Comparison of ENCODE assay signal across 8 cellular contexts in the genomic region with DNA sequence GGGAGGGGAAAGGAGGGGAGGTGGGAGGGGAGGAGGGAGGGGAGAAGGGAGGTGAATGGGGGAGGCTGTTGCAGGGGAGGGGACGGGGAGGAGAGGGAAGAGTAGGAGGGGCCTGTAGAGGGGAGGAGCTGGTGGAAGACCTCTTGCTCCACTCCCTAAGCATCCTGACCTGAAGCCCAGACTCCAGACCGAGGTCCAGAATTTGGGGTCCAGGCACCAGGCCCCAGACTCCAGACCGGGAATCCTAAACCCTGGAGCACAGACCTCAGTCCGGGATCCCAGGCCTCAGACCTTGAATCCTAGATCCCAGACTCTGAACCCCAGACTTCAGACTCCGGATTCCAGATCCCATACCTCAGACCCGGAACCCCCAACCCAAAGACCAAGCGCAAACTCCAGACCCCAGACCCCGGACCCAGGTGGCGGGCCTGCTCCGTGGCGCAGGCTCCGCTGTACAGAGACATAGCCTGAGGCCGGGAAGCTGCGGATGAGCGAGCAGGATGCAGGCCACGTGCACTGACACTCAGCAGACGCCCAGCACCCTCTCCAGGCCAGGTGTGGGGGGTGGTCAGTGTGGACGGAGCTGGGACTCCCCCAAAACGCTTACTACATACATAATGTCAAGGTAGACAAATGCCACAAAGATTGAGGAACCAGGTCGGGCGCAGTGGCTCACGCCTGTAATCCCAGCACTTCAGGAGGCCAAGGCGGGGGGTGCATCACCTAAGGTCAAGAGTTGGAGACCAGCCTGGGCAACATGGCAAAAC. TPM values are rescaled to one million over a fixed set of nuclear protein-coding genes. Genes with fewer than 3 reads are reported as not detected.
DNase-seq lines count a peak whose midpoint lies in the region; ATAC-seq, FAIRE-seq and TF ChIP-seq lines count a peak whose summit lies in the region.

No MANE protein-coding gene starts in this region.

- peaks cover 12% of the 10 kb centered on the region for H3K36me3 Mint-ChIP-seq in memory B cell

- no peak overlapping the region for H2AFZ ChIP-seq in H1 (ENCODE audit: low read length)

- peak; percentile 63 for DNase-seq in AG04450 (ENCODE audit: low read depth, low spot score)
- peak; percentile 54 for DNase-seq in GM18507 (ENCODE audit: extremely low spot score, insufficient read length, low read depth)
- peak; percentile 38 for DNase-seq in NCI-H345 treated with DMSO at 0.1 percent for 48 hours (lab: John Stamatoyannopoulos, UW; ENCODE audit: unreplicated experiment)
- peak; percentile 46 for DNase-seq in activated CD4-positive, alpha-beta T cell treated with anti-CD3 and anti-CD28 coated beads, Interleukin-2, amount 50 U/mL, for 1 hour
- DNase-seq in H1 (ENCODE audit: low read depth in 1 of 2, low spot score in 2 of 2), result no peak
- DNase-seq in memory B cell (ENCODE audit: low spot score in 2 of 2), result no peak
- peak; percentile 69 for DNase-seq in stimulated activated naive CD8-positive, alpha-beta T cell treated with anti-CD3 and anti-CD28 coated beads, Interleukin-15, Interleukin-2, amounts not matched to agents 100 U/mL and 50 U/mL, for 24 hours

- no peak overlapping the region for H3K9ac ChIP-seq in H1 (replicated peaks in 1 of 4; ENCODE audit: extremely low read depth in 1 of 4, low read depth in 3 of 4, low read length in 3 of 4)

- H3K4ac ChIP-seq in H1 (replicated peaks; ENCODE audit: insufficient read length, low read depth, low read length), result no peak overlapping the region

- H3K79me2 ChIP-seq in H1 (ENCODE audit: control insufficient read depth in 1 of 2, insufficient read depth in 2 of 2, low read length in 2 of 2), result no peaks in the 10 kb centered on the region; a peak in 1 of 4 replicates

- H4K8ac ChIP-seq in H1 (ENCODE audit: extremely low read depth, insufficient read depth, low read length), result peak overlapping the region; percentile 73; the same call in 1 of the 2 replicates

- H3K56ac ChIP-seq in H1 (replicated peaks; ENCODE audit: insufficient read length, low read depth, low read length), result no peak overlapping the region

- H3K27me3 ChIP-seq in AG04450 (ENCODE audit: control insufficient read depth, insufficient read depth, low read length), result no peaks in the 10 kb centered on the region
- no peaks in the 10 kb centered on the region for H3K27me3 ChIP-seq in H1 (replicated peaks in 1 of 4; ENCODE audit: control insufficient read depth in 3 of 4, extremely low read depth in 1 of 4, insufficient read depth in 3 of 4, low read length in 3 of 4)

- H2BK15ac ChIP-seq in H1 (ENCODE audit: low read length), result no peak overlapping the region

- H3K4me1 Mint-ChIP-seq in memory B cell, result peaks cover 25% of the 10 kb centered on the region

- 92% methylated on average over 20 of the region's 23 CpGs; no CpG with 5 or more reads in 1 of the 2 experiments for WGBS in H1 (ENCODE audit: extremely low coverage in 1 of 2, insufficient coverage in 1 of 2, insufficient read length in 1 of 2, insufficient replicate concordance in 2 of 2, low coverage in 1 of 2, low lambda C conversion rate in 2 of 2, missing lambda C conversion rate in 1 of 2), 2 experiments

- H3K4me3 ChIP-seq in AG04450 (ENCODE audit: low read depth, low read length), result peak overlapping the region; percentile 57
- H3K4me3 ChIP-seq in H1 (ENCODE audit: extremely low read depth in 1 of 4, insufficient read depth in 2 of 4, low read depth in 3 of 4, low read length in 4 of 4), result peak overlapping the region in 2 of 4 experiments; percentile 21 to 44; a peak in 3 of 8 replicates

- no peak for TF ChIP-seq EP300 in H1 (IDR thresholded peaks at IDR 0.05; ENCODE audit: borderline replicate concordance in 1 of 2, low read depth in 2 of 2, low read length in 2 of 2)

- H3K27ac ChIP-seq in AG04450 (ENCODE audit: low read depth, low read length) (no peak overlapping the region), H1 (ENCODE audit: low read depth, low read length) (no peak overlapping the region)

- TF ChIP-seq CTCF in AG04450 (IDR thresholded peaks at IDR 0.05; ENCODE audit: low read depth, low read length) (no peak), H1 (IDR thresholded peaks at IDR 0.05; ENCODE audit: control extremely low read depth in 1 of 3, insufficient read depth in 1 of 3, low read depth in 1 of 3, low read length in 3 of 3) (no peak)

- FAIRE-seq in GM18507 (lab: Jason Lieb, UNC) (peak; percentile 67), H1 (lab: Jason Lieb, UNC) (no peak)

- H2BK5ac ChIP-seq in H1 (ENCODE audit: low read depth, low read length), result no peak overlapping the region

- POLR2A ChIA-PET in AG04450 (lab: Yijun Ruan, JAX) (no interaction called here), H1 (lab: Charles Lee; ENCODE audit: partially characterized antibody) (interaction anchor here (1.3 to 2.0 kb wide), 3 partner anchors 10 to 44 kb away, joined by 4 to 9 read pairs (median 5); no protein-coding TSS in a partner anchor)

- H3K9me3 ChIP-seq in AG04450 (ENCODE audit: control insufficient read depth, insufficient read depth, low read length) (no peaks in the 10 kb centered on the region; the same call in 1 of the 2 replicates), H1 (ENCODE audit: insufficient read depth in 2 of 2, low read depth in 1 of 2, low read length in 1 of 2) (no peaks in the 10 kb centered on the region)

- peak overlapping the region; percentile 75 for H3K4me3 Mint-ChIP-seq in memory B cell

- no peak overlapping the region for H4K5ac ChIP-seq in H1 (ENCODE audit: insufficient read length, low read depth, low read length)

- CTCF ChIA-PET in AG04450 (lab: Charles Lee), result interaction anchor here (0.6 to 1.3 kb wide), 2 partner anchors 34 to 53 kb away, joined by 3 to 5 read pairs; no protein-coding TSS in a partner anchor
- CTCF ChIA-PET in H1 (lab: Charles Lee; ENCODE audit: partially characterized antibody), result no interaction called here

- H3K9me3 Mint-ChIP-seq in memory B cell, result no peaks in the 10 kb centered on the region

- H3K79me1 ChIP-seq in H1 (ENCODE audit: low read depth, low read length), result peaks cover 4% of the 10 kb centered on the region; the same call in 1 of the 2 replicates

- peaks cover 7% of the 10 kb centered on the region; the same call in 1 of the 2 replicates for H3K23me2 ChIP-seq in H1 (ENCODE audit: low read depth, low read length)

- no peak for TF ChIP-seq RAD21 in H1 (IDR thresholded peaks at IDR 0.05 in 1 of 2, conservative IDR thresholded peaks at IDR 0.05 in 1 of 2; ENCODE audit: low read depth in 2 of 2, low read length in 2 of 2)

- no peak overlapping the region for H3K27ac Mint-ChIP-seq in memory B cell

- TF ChIP-seq POLR2A in H1 (IDR thresholded peaks at IDR 0.05; ENCODE audit: control extremely low read depth in 1 of 2, low read depth in 2 of 2, low read length in 2 of 2), result no peak

- peak; percentile 59 for ATAC-seq in memory B cell (ENCODE audit: low read depth)
- ATAC-seq in stimulated activated naive CD8-positive, alpha-beta T cell treated with anti-CD3 and anti-CD28 coated beads, Interleukin-15, Interleukin-2, amounts not matched to agents 100 U/mL and 50 U/mL, for 24 hours, result peak; percentile 56
- no peak for ATAC-seq in HG02798 (IDR thresholded peaks at IDR 0.05; ENCODE audit: poor library complexity, unreplicated experiment)

- H3K27me3 Mint-ChIP-seq in memory B cell, result no peaks in the 10 kb centered on the region

- H3K4me2 ChIP-seq in H1 (ENCODE audit: insufficient read depth in 1 of 2, low read depth in 2 of 2, low read length in 2 of 2), result no peak overlapping the region; a peak in 2 of 4 replicates

- H3K18ac ChIP-seq in H1 (ENCODE audit: extremely low read depth, low read length), result no peak overlapping the region; the same call in 1 of the 2 replicates

- H4K20me1 ChIP-seq in H1 (replicated peaks in 1 of 2; ENCODE audit: control insufficient read depth in 1 of 2, insufficient read depth in 2 of 2, low read length in 2 of 2), result peaks cover 4 to 9% of the 10 kb centered on the region in 2 experiments

- no peak overlapping the region for H2AK5ac ChIP-seq in H1 (ENCODE audit: low read depth, low read length)

- H3K36me3 ChIP-seq in H1 (ENCODE audit: control insufficient read depth in 2 of 4, insufficient read depth in 4 of 4, low read length in 3 of 4), result no peaks in the 10 kb centered on the region; a peak in 1 of 8 replicates

- H2BK20ac ChIP-seq in H1 (ENCODE audit: low read length), result no peak overlapping the region

- no peak overlapping the region for H2BK120ac ChIP-seq in H1 (replicated peaks; ENCODE audit: low read depth, low read length)

- H3K23ac ChIP-seq in H1 (ENCODE audit: insufficient read length), result no peak overlapping the region

- peaks cover 0 to 15% (median 4%) of the 10 kb centered on the region in 4 experiments; a peak in 5 of 7 replicates for H3K4me1 ChIP-seq in H1 (replicated peaks in 1 of 4; ENCODE audit: control insufficient read depth in 3 of 4, insufficient read depth in 4 of 4, low read length in 3 of 4)

- H3K14ac ChIP-seq in H1 (ENCODE audit: insufficient read length), result no peak overlapping the region

- H4K91ac ChIP-seq in H1 (replicated peaks; ENCODE audit: insufficient read length, low read length), result no peak overlapping the region

- H2BK12ac ChIP-seq in H1 (ENCODE audit: low read depth, low read length), result no peak overlapping the region; the same call in 1 of the 2 replicates

TF ChIP-seq in H1, 55 proteins besides CTCF, POLR2A, EP300 and RAD21:
- no peak for TF ChIP-seq RBBP5 (IDR thresholded peaks at IDR 0.05; ENCODE audit: borderline replicate concordance, low read depth, low read length)

RNA-seq across cellular contexts. Expression of a gene that starts 0.7 kb away (rescaled TPM):
- polyA plus RNA-seq in AG04450 (2011; rRNA removed) (25.5 and 46.5 TPM in 2 replicates), H1 (2011; rRNA removed) (91.7 and 142 TPM in 2 replicates)
- 40.2 and 52.4 TPM in 2 replicates for polyA minus RNA-seq in AG04450 (2011; rRNA and poly(A)+ RNA removed)
- total RNA-seq in H1 (2021; fragmentation: NEBNext Ultra II Directional; extraction: Animal tissue kit (Norgen Biotek cat#: 25700)), result 92.3 and 95.3 TPM in 2 replicates
- 63.4 TPM for polyA plus RNA-seq in H1 (2011; cell fraction: cytosol; rRNA removed)
- 97.0 TPM for polyA plus RNA-seq in H1 (2011; cell fraction: nucleus; rRNA removed)
- 66.1 to 117 TPM (median 109 TPM) in 4 replicates for polyA plus RNA-seq in H1 (2012, experiment 1 of 2)
- polyA plus RNA-seq in H1 (2012, experiment 2 of 2), result 90.9 TPM
- 59.3 TPM for polyA plus RNA-seq in H1 (2013, experiment 1 of 2)
- polyA plus RNA-seq in H1 (2013, experiment 2 of 2), result 59.3 TPM
- polyA minus RNA-seq in H1 (2011; rRNA and poly(A)+ RNA removed), result 28.7 and 37.4 TPM in 2 replicates
- polyA minus RNA-seq in H1 (2011; cell fraction: cytosol; rRNA and poly(A)+ RNA removed), result 82.9 TPM
- polyA minus RNA-seq in H1 (2011; cell fraction: nucleus; rRNA and poly(A)+ RNA removed), result 47.7 TPM

RNA-seq across cellular contexts. Expression of a gene that starts 34.8 kb away (rescaled TPM):
- polyA plus RNA-seq in AG04450 (2011; rRNA removed) (31.1 and 35.4 TPM in 2 replicates), H1 (2011; rRNA removed) (166 and 200 TPM in 2 replicates)
- polyA minus RNA-seq in AG04450 (2011; rRNA and poly(A)+ RNA removed), result 41.6 and 56.5 TPM in 2 replicates
- total RNA-seq in H1 (2021; fragmentation: NEBNext Ultra II Directional; extraction: Animal tissue kit (Norgen Biotek cat#: 25700)), result 163 and 174 TPM in 2 replicates
- polyA plus RNA-seq in H1 (2011; cell fraction: cytosol; rRNA removed), result 102 TPM
- polyA plus RNA-seq in H1 (2011; cell fraction: nucleus; rRNA removed), result 175 TPM
- 78.8 to 121 TPM (median 107 TPM) in 4 replicates for polyA plus RNA-seq in H1 (2012, experiment 1 of 2)
- 103 TPM for polyA plus RNA-seq in H1 (2012, experiment 2 of 2)
- polyA plus RNA-seq in H1 (2013, experiment 1 of 2), result 122 TPM
- 125 TPM for polyA plus RNA-seq in H1 (2013, experiment 2 of 2)
- 66.6 and 68.9 TPM in 2 replicates for polyA minus RNA-seq in H1 (2011; rRNA and poly(A)+ RNA removed)
- 116 TPM for polyA minus RNA-seq in H1 (2011; cell fraction: cytosol; rRNA and poly(A)+ RNA removed)
- 61.1 TPM for polyA minus RNA-seq in H1 (2011; cell fraction: nucleus; rRNA and poly(A)+ RNA removed)

Comparison
In these comparisons a context has a peak if more than half of its experiments do, and no peak if none do; other contexts are left out.
1. DNase-seq: peak in AG04450 (single experiment), GM18507 (single experiment), NCI-H345 treated with DMSO at 0.1 percent for 48 hours (single experiment), activated CD4-positive, alpha-beta T cell treated with anti-CD3 and anti-CD28 coated beads, Interleukin-2, amount 50 U/mL, for 1 hour (single experiment) and stimulated activated naive CD8-positive, alpha-beta T cell treated with anti-CD3 and anti-CD28 coated beads, Interleukin-15, Interleukin-2, amounts not matched to agents 100 U/mL and 50 U/mL, for 24 hours (single experiment); none in H1 (0 of 2) and memory B cell (0 of 2).